In the genomic region with DNA sequence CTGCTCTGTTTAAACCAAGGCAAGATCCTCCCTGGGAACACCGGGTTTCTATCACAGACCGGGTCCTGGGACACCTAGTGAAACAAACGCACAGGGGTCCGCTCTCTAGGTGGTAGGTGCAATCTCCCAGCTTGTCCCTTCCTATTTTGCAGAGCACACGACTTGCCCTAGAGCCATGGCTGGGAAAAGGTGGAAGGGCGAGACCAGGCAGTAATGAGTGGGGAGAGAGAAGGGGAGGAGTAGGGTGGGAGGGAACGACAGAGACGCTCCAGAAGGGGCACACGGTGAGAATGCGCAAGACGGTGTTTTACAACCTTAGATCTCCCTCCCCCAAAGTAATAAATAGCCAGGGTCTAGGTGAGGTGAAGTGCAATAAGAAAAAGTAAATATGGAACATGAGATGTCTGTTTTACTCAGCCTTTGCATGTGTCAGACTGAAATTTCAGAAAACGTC, we compare ENCODE assay signal across 8 cellular contexts. TPM values are rescaled to one million over a fixed set of nuclear protein-coding genes. Genes with fewer than 3 reads are reported as not detected.
DNase-seq lines count a peak whose midpoint lies in the region; ATAC-seq and TF ChIP-seq lines count a peak whose summit lies in the region.

No MANE protein-coding gene starts in this region.

- H2BK15ac ChIP-seq in IMR-90 (ENCODE audit: low read depth, low read length): 0 out of 3 replicates have a peak overlapping the region, but pooled peaks have one; percentile 4

- POLR2A ChIA-PET in IMR-90 (lab: Charles Lee; ENCODE audit: unreplicated experiment): no interaction called here

- no peak overlapping the region for H2BK20ac ChIP-seq in IMR-90 (ENCODE audit: low read depth, low read length)

- no peak overlapping the region for H2AK5ac ChIP-seq in IMR-90 (ENCODE audit: low read depth, low read length)

- peak overlapping the region; percentile 87 for H3K4me2 ChIP-seq in IMR-90 (ENCODE audit: low read depth, low read length)

- 0 out of 2 replicates have a peak, but pooled peaks cover 2% of the 10 kb centered on the region for H3K9me1 ChIP-seq in IMR-90 (ENCODE audit: insufficient read depth, low read length)

- WGBS in IMR-90 (ENCODE audit: extremely low coverage in 2 of 2, insufficient read length in 1 of 2), 2 experiments: 37% methylated on average over 2 of the region's 12 CpGs; no CpG with 5 or more reads in 1 of the 2 experiments

- H3K79me1 ChIP-seq in IMR-90 (ENCODE audit: low read depth in 1 of 2, low read length in 2 of 2): peaks cover 0 to 13% of the 10 kb centered on the region in 2 experiments; a peak in 2 of 4 replicates

- TF ChIP-seq CTCF in AG09309 (IDR thresholded peaks at IDR 0.05; ENCODE audit: control insufficient read depth, insufficient read depth, low read depth, low read length, missing control alignments): no peak
- TF ChIP-seq CTCF in IMR-90 (conservative IDR thresholded peaks at IDR 0.05; ENCODE audit: low read depth, low read length): no peak
- TF ChIP-seq CTCF in GM13977 (IDR thresholded peaks at IDR 0.05; ENCODE audit: extremely low read depth, insufficient read depth, missing control alignments): no peak

- H3K18ac ChIP-seq in IMR-90 (ENCODE audit: low read depth, low read length): no peak overlapping the region

- H3K27me3 ChIP-seq in IMR-90 (ENCODE audit: control insufficient read depth, insufficient read depth, low read length) (no peaks in the 10 kb centered on the region), duodenal mucosa (ENCODE audit: control insufficient read depth in 1 of 2, insufficient read depth in 2 of 2, low read length in 2 of 2) (peaks cover 27 to 30% of the 10 kb centered on the region in 2 donors), muscle layer of duodenum (ENCODE audit: low read depth, low read length) (peaks cover 16% of the 10 kb centered on the region)

- H4K5ac ChIP-seq in IMR-90 (ENCODE audit: low read depth, low read length): no peak overlapping the region

- in situ Hi-C loops in IMR-90 (cut with MboI; ENCODE audit: low sequenced_read_pairs) (loop anchor here (10.0 kb wide), 1 partner anchor 182 kb away; no protein-coding TSS in a partner anchor), GM13977 (cut with MboI; ENCODE audit: low pct_unique_long_range_greater_than_20kb, low sequenced_read_pairs, unreplicated experiment) (no loop called here)

- H2AFZ ChIP-seq in IMR-90 (replicated peaks; ENCODE audit: low read length, poor library complexity): peak overlapping the region; percentile 81

- TF ChIP-seq RAD21 in IMR-90 (IDR thresholded peaks at IDR 0.05; ENCODE audit: low read length): no peak

- H4K91ac ChIP-seq in IMR-90 (ENCODE audit: insufficient read depth, low read depth, low read length): no peak overlapping the region

- H3K14ac ChIP-seq in IMR-90 (replicated peaks; ENCODE audit: low read depth, low read length): peak overlapping the region; percentile 24

- intact Hi-C loops in IMR-90 (cut with micrococcal nuclease): loop anchor here (1.0 to 5.0 kb wide), 2 partner anchors 79 to 221 kb away; no protein-coding TSS in a partner anchor

- peak overlapping the region; percentile 81 for H3K4me3 ChIP-seq in AG09309 (ENCODE audit: control insufficient read depth, low read depth, low read length)
- H3K4me3 ChIP-seq in IMR-90 (ENCODE audit: insufficient read depth, low read depth, low read length): peak overlapping the region; percentile 83
- peak overlapping the region; percentile 55 to 62 for H3K4me3 ChIP-seq in duodenal mucosa (ENCODE audit: low read depth in 1 of 2, low read length in 2 of 2)
- peak overlapping the region; percentile 67 to 74 for H3K4me3 ChIP-seq in muscle layer of duodenum (ENCODE audit: low read depth in 1 of 2, low read length in 2 of 2)

- peak overlapping the region; percentile 67 for H3K23ac ChIP-seq in IMR-90 (ENCODE audit: low read depth, low read length)

- CTCF ChIA-PET in IMR-90 (lab: Yijun Ruan, JAX): interaction anchor here (1.0 kb wide), 1 partner anchor 9 kb away, joined by 3 read pairs; the partner anchor contains the start of gene ARHGAP29

- H2BK120ac ChIP-seq in IMR-90 (ENCODE audit: low read depth, low read length): peak overlapping the region; percentile 26; the same call in 1 of the 2 replicates

- H3K9ac ChIP-seq in IMR-90 (ENCODE audit: low read depth, low read length) (peak overlapping the region; percentile 72; the same call in 1 of the 2 replicates), duodenal mucosa (ENCODE audit: low read depth in 1 of 2, low read length in 2 of 2) (peak overlapping the region; percentile 12 to 41)

- DNase-seq in AG09309 (ENCODE audit: low read depth): no peak
- no peak for DNase-seq in IMR-90
- no peak for DNase-seq in GM13977 (ENCODE audit: low spot score)
- no peak for DNase-seq in retina
- DNase-seq in GM03348 (ENCODE audit: low spot score): no peak

- H3K56ac ChIP-seq in IMR-90 (ENCODE audit: extremely low read depth, insufficient read depth, low read length): no peak overlapping the region

- H2BK5ac ChIP-seq in IMR-90 (ENCODE audit: low read depth, low read length, poor library complexity, severe bottlenecking): no peak overlapping the region

- H2AK9ac ChIP-seq in IMR-90 (replicated peaks; ENCODE audit: low read depth, low read length, poor library complexity): peak overlapping the region; percentile 25

- no peak overlapping the region; a peak in 1 of 4 replicates for H4K8ac ChIP-seq in IMR-90 (ENCODE audit: low read depth in 2 of 2, low read length in 2 of 2)

- H3K9me3 ChIP-seq in IMR-90 (ENCODE audit: control insufficient read depth, insufficient read depth, low read length) (no peaks in the 10 kb centered on the region), duodenal mucosa (ENCODE audit: control insufficient read depth in 1 of 2, low read length in 2 of 2) (no peaks in the 10 kb centered on the region), muscle layer of duodenum (ENCODE audit: control insufficient read depth in 1 of 2, low read length in 2 of 2) (peaks cover 0 to 4% of the 10 kb centered on the region in 2 donors)

- H4K20me1 ChIP-seq in IMR-90 (ENCODE audit: insufficient read depth, low read length): no peaks in the 10 kb centered on the region

- no peaks in the 10 kb centered on the region for H3K36me3 ChIP-seq in IMR-90 (ENCODE audit: control insufficient read depth, insufficient read depth, low read length)
- H3K36me3 ChIP-seq in duodenal mucosa (ENCODE audit: control insufficient read depth in 1 of 2, insufficient read depth in 2 of 2, low read length in 2 of 2): no peaks in the 10 kb centered on the region
- H3K36me3 ChIP-seq in muscle layer of duodenum (ENCODE audit: control insufficient read depth in 1 of 2, insufficient read depth in 2 of 2, low read length in 2 of 2): no peaks in the 10 kb centered on the region

- BruUV-seq in IMR-90 (replicated peaks; lab: Mats Ljungman, UMichigan): no TSS peak

- dilution Hi-C loops in IMR-90 (cut with HindIII; ENCODE audit: low sequenced_read_pairs, unreplicated experiment): no loop called here

- TF ChIP-seq POLR2A in IMR-90 (IDR thresholded peaks at IDR 0.05; ENCODE audit: low read depth, low read length): no peak

- H3K27ac ChIP-seq in IMR-90 (ENCODE audit: insufficient read depth, low read length): no peak overlapping the region
- H3K27ac ChIP-seq in duodenal mucosa (ENCODE audit: low read depth, low read length): peak overlapping the region; percentile 63
- peak overlapping the region; percentile 72 for H3K27ac ChIP-seq in muscle layer of duodenum (ENCODE audit: low read length)

- peak overlapping the region; percentile 23; the same call in 1 of the 2 replicates for H3K4ac ChIP-seq in IMR-90 (ENCODE audit: low read depth, low read length)

- ATAC-seq in IMR-90 (ENCODE audit: low read depth) (peak; percentile 9; the same call in 1 of the 2 replicates), GM21528 (IDR thresholded peaks at IDR 0.05; ENCODE audit: low FRiP score, unreplicated experiment) (no peak)

- H3K4me1 ChIP-seq in IMR-90 (ENCODE audit: control insufficient read depth, insufficient read depth, low read length): no peaks in the 10 kb centered on the region
- H3K4me1 ChIP-seq in duodenal mucosa (ENCODE audit: control insufficient read depth in 1 of 2, insufficient read depth in 2 of 2, low read length in 2 of 2): peaks cover 0 to 5% of the 10 kb centered on the region in 2 donors
- H3K4me1 ChIP-seq in muscle layer of duodenum (ENCODE audit: control insufficient read depth in 1 of 2, insufficient read depth in 2 of 2, low read length in 2 of 2): peaks cover 0 to 10% of the 10 kb centered on the region in 2 donors

TF ChIP-seq in IMR-90, 13 proteins besides CTCF, POLR2A, EP300 and RAD21:
- TF ChIP-seq, protein P1, sequence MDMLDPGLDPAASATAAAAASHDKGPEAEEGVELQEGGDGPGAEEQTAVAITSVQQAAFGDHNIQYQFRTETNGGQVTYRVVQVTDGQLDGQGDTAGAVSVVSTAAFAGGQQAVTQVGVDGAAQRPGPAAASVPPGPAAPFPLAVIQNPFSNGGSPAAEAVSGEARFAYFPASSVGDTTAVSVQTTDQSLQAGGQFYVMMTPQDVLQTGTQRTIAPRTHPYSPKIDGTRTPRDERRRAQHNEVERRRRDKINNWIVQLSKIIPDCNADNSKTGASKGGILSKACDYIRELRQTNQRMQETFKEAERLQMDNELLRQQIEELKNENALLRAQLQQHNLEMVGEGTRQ (IDR thresholded peaks at IDR 0.05; ENCODE audit: low read depth, low read length): no peak
- TF ChIP-seq RFX5 (IDR thresholded peaks at IDR 0.05; ENCODE audit: low read depth, low read length) (no peak), CHD1 (IDR thresholded peaks at IDR 0.05; ENCODE audit: low read depth, low read length) (no peak)

RNA-seq across cellular contexts. Expression of gene ARHGAP29, which starts 9.3 kb away (rescaled TPM):
- 30.3 and 45.3 TPM in 2 replicates for total RNA-seq in IMR-90 (2012; rRNA removed)
- 15.9 and 19.1 TPM in 2 replicates for polyA plus RNA-seq in IMR-90 (2012; rRNA removed)
- 3.7 and 4.2 TPM in 2 replicates for polyA plus RNA-seq in IMR-90 (2012; cell fraction: cytosol; rRNA removed)
- 8.5 and 39.9 TPM in 2 replicates for polyA plus RNA-seq in IMR-90 (2012; cell fraction: nucleus; rRNA removed; ENCODE audit: low replicate concordance)
